In the genomic region with DNA sequence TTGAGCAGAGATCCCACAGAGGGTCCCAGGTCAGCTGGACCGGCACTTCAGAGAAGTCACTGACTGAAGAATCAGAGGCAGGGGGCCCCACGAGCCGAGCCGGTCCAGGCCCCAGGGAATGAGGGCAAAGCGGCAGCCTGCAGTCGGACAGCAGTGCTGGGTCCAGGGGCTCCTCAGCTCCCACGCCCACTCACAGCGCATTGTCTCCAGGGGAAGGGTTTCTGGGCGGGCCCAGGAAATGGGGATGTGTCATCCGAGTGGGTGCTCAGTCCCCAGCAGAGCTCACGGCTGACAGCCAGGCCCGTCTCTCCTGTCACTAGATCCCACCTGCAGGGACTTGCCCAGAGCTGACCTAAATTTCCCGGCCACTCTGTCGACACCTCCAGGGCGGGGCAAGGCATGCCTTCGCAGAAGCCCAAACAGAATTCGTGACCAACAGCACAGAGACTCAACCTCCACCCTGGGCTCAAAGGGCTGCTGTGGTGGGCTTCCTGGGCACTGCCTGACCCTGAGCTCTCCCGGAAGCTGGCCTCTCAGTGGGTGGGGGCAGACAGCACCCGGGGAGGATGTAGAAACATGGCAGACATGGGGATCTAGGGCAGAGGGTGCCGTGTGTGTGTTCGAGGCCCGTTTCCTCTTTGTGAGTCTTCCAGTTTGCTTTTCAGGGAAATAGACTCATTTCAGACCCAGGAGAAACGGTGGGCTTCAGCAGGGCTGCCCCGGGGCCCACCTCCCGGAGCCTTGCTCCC, we compare ENCODE assay signal across 9 cellular contexts.
DNase-seq lines count a peak whose midpoint lies in the region; ATAC-seq lines count a peak whose summit lies in the region.
"Had no signal": no experiment of that assay in that cellular context is flagged by ENCODE, and none has a peak within 500 bp of the region (broad histone marks: within the 10 kb centered on the region; RNA-seq: fewer than 3 reads in every experiment).

No MANE protein-coding gene starts in this region.

- H3K27ac ChIP-seq in substantia nigra (ENCODE audit: low read depth, low read length, poor library complexity, severe bottlenecking) = no peak overlapping the region

- peak overlapping the region; percentile 70 for H3K4me3 Mint-ChIP-seq in stimulated activated effector memory CD8-positive, alpha-beta T cell treated with anti-CD3 and anti-CD28 coated beads, Interleukin-12 subunit alpha, Interleukin-12 subunit beta, amount 100 ng/mL, for 72 hours
- H3K4me3 Mint-ChIP-seq: neural crest cell had no signal

- no peaks in the 10 kb centered on the region for H3K9me3 Mint-ChIP-seq in stimulated activated effector memory CD8-positive, alpha-beta T cell treated with anti-CD3 and anti-CD28 coated beads, Interleukin-12 subunit alpha, Interleukin-12 subunit beta, amount 100 ng/mL, for 72 hours
- H3K9me3 Mint-ChIP-seq: neural crest cell had no signal

- H3K36me3 Mint-ChIP-seq in stimulated activated effector memory CD8-positive, alpha-beta T cell treated with anti-CD3 and anti-CD28 coated beads, Interleukin-12 subunit alpha, Interleukin-12 subunit beta, amount 100 ng/mL, for 72 hours = peaks cover 6% of the 10 kb centered on the region

- DNase-seq in activated naive CD4-positive, alpha-beta T cell treated with Interleukin-2 at 50 U/mL for 16 hours = peak; percentile 80
- DNase-seq in activated naive CD4-positive, alpha-beta T cell (lab: John Stamatoyannopoulos, UW) = no peak
- DNase-seq in activated T-cell treated with anti-CD3 and anti-CD28 coated beads for 24 hours (ENCODE audit: low read depth) = peak; percentile 23
- DNase-seq in iPS-NIHi11 (ENCODE audit: low spot score) = peak; percentile 32
- DNase-seq in stimulated activated effector memory CD8-positive, alpha-beta T cell treated with anti-CD3 and anti-CD28 coated beads, Interleukin-12 subunit alpha, Interleukin-12 subunit beta, amount 100 ng/mL, for 72 hours (ENCODE audit: low spot score in 2 of 2) = peak in 1 of 2 donors; percentile 53
- DNase-seq in substantia nigra (lab: John Stamatoyannopoulos, UW) = no peak

- peak overlapping the region; percentile 89 for H3K27ac Mint-ChIP-seq in stimulated activated effector memory CD8-positive, alpha-beta T cell treated with anti-CD3 and anti-CD28 coated beads, Interleukin-12 subunit alpha, Interleukin-12 subunit beta, amount 100 ng/mL, for 72 hours

- ATAC-seq in stimulated activated effector memory CD8-positive, alpha-beta T cell treated with anti-CD3 and anti-CD28 coated beads, Interleukin-12 subunit alpha, Interleukin-12 subunit beta, amount 100 ng/mL, for 72 hours = peak; percentile 86
- ATAC-seq in GM21576 (IDR thresholded peaks at IDR 0.05; ENCODE audit: unreplicated experiment) = no peak
- ATAC-seq in GM21447 (IDR thresholded peaks at IDR 0.05; ENCODE audit: unreplicated experiment) = no peak

- peaks cover 46% of the 10 kb centered on the region for H3K4me1 Mint-ChIP-seq in stimulated activated effector memory CD8-positive, alpha-beta T cell treated with anti-CD3 and anti-CD28 coated beads, Interleukin-12 subunit alpha, Interleukin-12 subunit beta, amount 100 ng/mL, for 72 hours

Comparison
In these comparisons a context has a peak if more than half of its experiments do, and no peak if none do; other contexts are left out.
1. DNase-seq: peak in activated naive CD4-positive, alpha-beta T cell treated with Interleukin-2 at 50 U/mL for 16 hours (single experiment), activated T-cell treated with anti-CD3 and anti-CD28 coated beads for 24 hours (single experiment) and iPS-NIHi11 (single experiment); none in activated naive CD4-positive, alpha-beta T cell (0 of 4) and substantia nigra (0 of 49).